20 cellular contexts compared by ENCODE assay signal in the genomic region with DNA sequence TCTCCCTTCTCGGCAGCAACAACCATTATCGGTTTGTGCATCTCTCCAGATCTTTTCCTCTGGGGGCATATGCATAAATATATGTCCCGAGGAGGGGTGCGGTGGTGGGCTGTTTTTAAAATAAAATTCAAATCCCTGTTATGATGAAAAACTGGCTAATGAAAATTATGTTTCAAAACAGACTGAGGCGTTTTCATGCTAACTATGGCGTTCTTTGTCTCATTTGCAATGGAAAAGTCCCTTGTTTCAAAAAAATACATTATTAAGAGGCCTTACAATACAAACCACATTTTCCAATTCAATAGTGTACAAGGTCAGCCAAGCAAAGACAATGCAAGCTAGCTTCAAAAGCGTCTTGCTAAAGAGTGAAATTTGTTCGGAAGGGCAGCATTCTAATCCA. TPM values are rescaled to one million over a fixed set of nuclear protein-coding genes. Genes with fewer than 3 reads are reported as not detected.
A peak's percentile ranks its signal among the peaks of the same experiment; 100 is the strongest.
DNase-seq lines count a peak whose midpoint lies in the region; ATAC-seq and FAIRE-seq lines count a peak whose summit lies in the region.
"Had no signal": no experiment of that assay in that cellular context is flagged by ENCODE, and none has a peak within 500 bp of the region (broad histone marks: within the 10 kb centered on the region; RNA-seq: fewer than 3 reads in every experiment).

No MANE protein-coding gene starts in this region.

- in situ Hi-C loops in HAP-1 (cut with MboI; ENCODE audit: low sequenced_read_pairs) = no loop called here

- no peaks in the 10 kb centered on the region for H3K27me3 ChIP-seq in HAP-1 (ENCODE audit: low read depth)
- H3K27me3 ChIP-seq: BLaER1 treated with 17β-estradiol and CSF1 and Interleukin-3, amounts not matched to agents 10 nM and 100 nM had no signal

- FAIRE-seq in islet of Langerhans (lab: Jason Lieb, UNC) = peak; percentile 47
- FAIRE-seq: A204.1, D721Med, G401.6, GM12891, GM19239 had no signal

- peaks cover 5% of the 10 kb centered on the region; the same call in 1 of the 2 replicates for H3K9me3 ChIP-seq in HAP-1

- DNase-seq in HAP-1 (ENCODE audit: low spot score in 2 of 2) (peak; percentile 69 to 93), ureter (ENCODE audit: low spot score) (peak; percentile 1), HK-2 (ENCODE audit: unreplicated experiment) (no peak)
- DNase-seq: 8988T; AML-193; Calu3; CD4-positive, alpha-beta T cell; CD8-positive, alpha-beta T cell; DMS79 treated with DMSO at 0.1 percent for 48 hours; GF-D8 had no signal

- peaks cover 31% of the 10 kb centered on the region for H3K4me1 ChIP-seq in HAP-1
- H3K4me1 ChIP-seq: BLaER1 treated with 17β-estradiol and CSF1 and Interleukin-3, amounts not matched to agents 10 nM and 100 nM had no signal

- no peak overlapping the region for H3K4me3 ChIP-seq in HAP-1
- H3K4me3 ChIP-seq: BLaER1 treated with 17β-estradiol and CSF1 and Interleukin-3, amounts not matched to agents 10 nM and 100 nM had no signal

- no peaks in the 10 kb centered on the region for H3K36me3 ChIP-seq in HAP-1 (replicated peaks)
- H3K36me3 ChIP-seq: BLaER1 treated with 17β-estradiol and CSF1 and Interleukin-3, amounts not matched to agents 10 nM and 100 nM had no signal

- ATAC-seq in GM21526 (IDR thresholded peaks at IDR 0.05; ENCODE audit: low FRiP score, unreplicated experiment) = no peak
- ATAC-seq: CD8-positive, alpha-beta T cell had no signal

RNA-seq across cellular contexts. Expression of gene APCDD1L, which starts 17.3 kb away (rescaled TPM):
- total RNA-seq in ureter = 2.3 TPM
- total RNA-seq: B cell; Caco-2; Calu3; CD4-positive, alpha-beta T cell; CD8-positive, alpha-beta T cell had no signal
